Comparison of ENCODE assay signal across 8 cellular contexts in genomic region chr7:106283501-106283830, GRCh38. TPM values are rescaled to one million over a fixed set of nuclear protein-coding genes. Genes with fewer than 3 reads are reported as not detected.
A peak's percentile ranks its signal among the peaks of the same experiment; 100 is the strongest.
DNase-seq lines count a peak whose midpoint lies in the region; TF ChIP-seq lines count a peak whose summit lies in the region.

No MANE protein-coding gene starts in this region.

- H3K9me3 ChIP-seq in adrenal gland (replicated peaks in 1 of 3) (no peaks in the 10 kb centered on the region), thymus (ENCODE audit: control insufficient read depth) (no peaks in the 10 kb centered on the region)

- H3K4me1 ChIP-seq in adrenal gland (replicated peaks in 1 of 2) (peaks cover 23 to 47% of the 10 kb centered on the region in 2 donors), thymus (ENCODE audit: control insufficient read depth, insufficient read depth, low read length) (peaks cover 5% of the 10 kb centered on the region)

- H3K9me3 Mint-ChIP-seq in activated T-cell treated with anti-CD3 and anti-CD28 coated beads, Interleukin-2, amount 50 U/mL, for 24 hours = peaks cover 2% of the 10 kb centered on the region

- intact Hi-C loops in adrenal gland (cut with DNase I) = loop anchor here in 1 of 2 donors (10.0 kb wide), 1 partner anchor 141 kb away; no protein-coding TSS in a partner anchor

- peak overlapping the region; percentile 90 to 99 (median 97) for H3K27ac ChIP-seq in adrenal gland
- peak overlapping the region; percentile 86 for H3K27ac ChIP-seq in layer of hippocampus (ENCODE audit: low read depth, low read length)
- H3K27ac ChIP-seq in thymus (ENCODE audit: low read depth) = no peak overlapping the region

- peak overlapping the region; percentile 91 for H3K4me3 Mint-ChIP-seq in activated T-cell treated with anti-CD3 and anti-CD28 coated beads, Interleukin-2, amount 50 U/mL, for 24 hours

- H3K4me3 ChIP-seq in adrenal gland (peak overlapping the region in 3 of 4 donors; percentile 72 to 95 (median 85)), thymus (ENCODE audit: low read length) (peak overlapping the region; percentile 63)

- peak overlapping the region; percentile 97 for H3K27ac Mint-ChIP-seq in activated T-cell treated with anti-CD3 and anti-CD28 coated beads, Interleukin-2, amount 50 U/mL, for 24 hours

- WGBS in adrenal gland, 4 donors = 10 to 17% (median 13%) methylated on average over 5 of the region's 5 CpGs
- WGBS in thymus = 58% methylated on average over 5 of the region's 5 CpGs

- H3K4me1 Mint-ChIP-seq in activated T-cell treated with anti-CD3 and anti-CD28 coated beads, Interleukin-2, amount 50 U/mL, for 24 hours (ENCODE audit: low read depth) = peaks cover 55% of the 10 kb centered on the region

- H3K36me3 ChIP-seq in adrenal gland (replicated peaks in 1 of 2) (no peaks in the 10 kb centered on the region), thymus (ENCODE audit: control insufficient read depth, insufficient read depth) (no peaks in the 10 kb centered on the region)

- no peaks in the 10 kb centered on the region for H3K27me3 Mint-ChIP-seq in activated T-cell treated with anti-CD3 and anti-CD28 coated beads, Interleukin-2, amount 50 U/mL, for 24 hours

- DNase-seq in activated T-cell treated with anti-CD3 and anti-CD28 coated beads, Interleukin-2, amount 50 U/mL, for 24 hours = no peak
- no peak for DNase-seq in activated T-cell treated with anti-CD3 and anti-CD28 coated beads, Interleukin-2, amount 50 U/mL, for 1 hour
- DNase-seq in adrenal gland (no peak), activated gamma-delta T cell treated with Interleukin-2 at 50 U/mL for 16 hours (no peak), NCI-H2171 (lab: John Stamatoyannopoulos, UW) (no peak), NCI-H187 (lab: John Stamatoyannopoulos, UW) (no peak)

- no peak for TF ChIP-seq CTCF in adrenal gland (IDR thresholded peaks at IDR 0.05)

- no peak for TF ChIP-seq POLR2A in adrenal gland (IDR thresholded peaks at IDR 0.05)

- peaks cover 65% of the 10 kb centered on the region for H3K36me3 Mint-ChIP-seq in activated T-cell treated with anti-CD3 and anti-CD28 coated beads, Interleukin-2, amount 50 U/mL, for 24 hours (ENCODE audit: low read depth)

- H3K27me3 ChIP-seq in adrenal gland (no peaks in the 10 kb centered on the region), layer of hippocampus (ENCODE audit: control insufficient read depth, insufficient read depth, low read length) (no peaks in the 10 kb centered on the region), thymus (ENCODE audit: control insufficient read depth, insufficient read depth) (no peaks in the 10 kb centered on the region)

RNA-seq across cellular contexts. Expression of gene NAMPT, which starts 1.3 kb away (rescaled TPM):
- total RNA-seq in adrenal gland = 100 to 1,000 TPM in 7 of 8 donors, 10 to 100 TPM in 1; 98.4 to 250 (median 141) TPM
- 100 to 1,000 TPM in 1 of 3 donors, 10 to 100 TPM in 2; 21.7 to 482 (median 43.3) TPM for polyA plus RNA-seq in adrenal gland
- polyA plus RNA-seq in thymus = 79.3 TPM
